8 cellular contexts compared by ENCODE assay signal in the genomic region with DNA sequence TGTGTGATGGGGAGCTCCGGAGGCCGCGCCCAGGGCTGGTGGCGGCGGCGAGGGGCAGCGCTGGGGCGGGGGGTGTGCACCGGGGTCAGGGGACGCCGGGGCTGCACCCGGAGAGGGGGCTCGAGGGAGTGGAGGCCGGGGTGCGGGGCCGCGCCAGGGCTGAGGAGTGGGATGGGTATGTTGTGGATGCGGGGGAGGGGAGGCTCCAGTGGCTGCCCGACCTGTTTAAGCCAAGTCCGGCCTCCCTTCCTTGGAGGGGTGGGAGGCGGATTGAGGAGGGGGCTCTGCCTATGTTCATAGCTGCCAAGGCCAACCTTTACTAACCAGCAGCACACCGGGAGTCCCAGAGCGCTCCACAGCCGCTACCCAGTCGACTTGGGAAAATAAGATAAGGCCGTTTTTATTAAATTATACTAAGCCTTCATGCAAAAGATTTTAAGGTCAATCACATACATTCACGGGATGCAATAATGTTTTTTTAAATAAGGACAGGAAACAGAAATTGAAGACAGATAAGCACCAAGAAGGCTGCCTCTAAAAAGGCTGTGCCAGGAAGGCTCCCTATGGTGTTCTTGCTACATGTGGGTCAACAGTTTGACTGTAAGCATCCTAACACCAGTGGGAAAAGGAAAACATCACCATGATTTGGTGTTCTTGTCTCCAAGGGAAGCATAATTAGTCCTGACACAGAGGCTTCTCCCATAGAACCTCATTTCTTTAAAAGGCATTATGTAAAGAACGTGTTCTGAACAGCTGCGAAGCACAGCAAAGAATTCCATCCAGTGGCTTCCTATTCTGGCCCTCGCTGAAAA. TPM values are rescaled to one million over a fixed set of nuclear protein-coding genes. Genes with fewer than 3 reads are reported as not detected.
DNase-seq lines count a peak whose midpoint lies in the region; ATAC-seq and TF ChIP-seq lines count a peak whose summit lies in the region.

No MANE protein-coding gene starts in this region.

- intact Hi-C loops in activated CD4-positive, alpha-beta T cell treated with anti-CD3 and anti-CD28 coated beads for 36 hours (cut with DNase I, micrococcal nuclease): loop anchor here in 1 of 2 experiments (1.0 to 5.0 kb wide), 7 partner anchors 22 to 647 kb away; a partner anchor contains a TSS

- H3K4me3 ChIP-seq in SJCRH30: peak overlapping the region; percentile 77
- peak overlapping the region; percentile 71 for H3K4me3 ChIP-seq in epithelial cell of proximal tubule (ENCODE audit: low read depth, low read length)
- peak overlapping the region; percentile 77 for H3K4me3 ChIP-seq in osteoblast (ENCODE audit: insufficient read depth, low read length)

- peak overlapping the region; percentile 72 for H3K27ac Mint-ChIP-seq in activated CD4-positive, alpha-beta T cell treated with anti-CD3 and anti-CD28 coated beads for 36 hours

- H3K4me3 Mint-ChIP-seq in activated CD4-positive, alpha-beta T cell treated with anti-CD3 and anti-CD28 coated beads for 36 hours: peak overlapping the region; percentile 73

- H3K27me3 Mint-ChIP-seq in activated CD4-positive, alpha-beta T cell treated with anti-CD3 and anti-CD28 coated beads for 36 hours: no peaks in the 10 kb centered on the region

- H4K20me1 ChIP-seq in osteoblast (ENCODE audit: insufficient read depth, low read length): no peaks in the 10 kb centered on the region

- H3K36me3 Mint-ChIP-seq in activated CD4-positive, alpha-beta T cell treated with anti-CD3 and anti-CD28 coated beads for 36 hours (ENCODE audit: low read depth): no peaks in the 10 kb centered on the region

- peak overlapping the region; percentile 80 for H2AFZ ChIP-seq in osteoblast (ENCODE audit: low read length)

- no peak for DNase-seq in activated CD4-positive, alpha-beta T cell treated with anti-CD3 and anti-CD28 coated beads for 36 hours
- no peak for DNase-seq in activated CD4-positive, alpha-beta T cell treated with anti-CD3 and anti-CD28 coated beads for 48 hours
- peak in 1 of 2 experiments; percentile 64 for DNase-seq in SJCRH30
- DNase-seq in epithelial cell of proximal tubule (ENCODE audit: low read depth): no peak
- DNase-seq in osteoblast (ENCODE audit: insufficient read length, low spot score, missing footprints): no peak
- DNase-seq in kidney glomerular epithelial cell (lab: John Stamatoyannopoulos, UW): no peak
- no peak for DNase-seq in MV-4-11 (lab: John Stamatoyannopoulos, UW)

- CTCF ChIA-PET in activated CD4-positive, alpha-beta T cell treated with anti-CD3 and anti-CD28 coated beads for 36 hours (lab: Charles Lee): interaction anchor here (0.9 to 2.2 kb wide), 6 partner anchors 12 to 161 kb away, joined by 3 to 10 read pairs (median 4); no protein-coding TSS in a partner anchor

- H3K4me1 ChIP-seq in SJCRH30 (peaks cover 8% of the 10 kb centered on the region; the same call in 1 of the 2 replicates), osteoblast (ENCODE audit: insufficient read depth, low read length) (no peaks in the 10 kb centered on the region)

- H3K9me3 ChIP-seq in SJCRH30 (replicated peaks) (no peaks in the 10 kb centered on the region), osteoblast (ENCODE audit: low read depth, low read length) (no peaks in the 10 kb centered on the region)

- H3K27ac ChIP-seq in SJCRH30 (peak overlapping the region; percentile 32; the same call in 1 of the 2 replicates), osteoblast (ENCODE audit: low read depth, low read length) (no peak overlapping the region)

- H3K27me3 ChIP-seq in SJCRH30 (no peaks in the 10 kb centered on the region), osteoblast (ENCODE audit: insufficient read depth, low read length) (no peaks in the 10 kb centered on the region)

- peaks cover 14% of the 10 kb centered on the region for H3K79me2 ChIP-seq in osteoblast (ENCODE audit: insufficient read depth, low read length)

- peak overlapping the region; percentile 81 for H3K4me2 ChIP-seq in osteoblast (ENCODE audit: insufficient read depth, low read length)

- H3K9me3 Mint-ChIP-seq in activated CD4-positive, alpha-beta T cell treated with anti-CD3 and anti-CD28 coated beads for 36 hours (ENCODE audit: low read depth): no peaks in the 10 kb centered on the region

- POLR2A ChIA-PET in activated CD4-positive, alpha-beta T cell treated with anti-CD3 and anti-CD28 coated beads for 36 hours (lab: Charles Lee): interaction anchor here (0.7 to 1.5 kb wide), 3 partner anchors 22 to 647 kb away, joined by 3 to 4 read pairs (median 3); a partner anchor contains a TSS

- no peaks in the 10 kb centered on the region; the same call in 1 of the 2 replicates for H3K36me3 ChIP-seq in SJCRH30
- H3K36me3 ChIP-seq in osteoblast (ENCODE audit: insufficient read depth, low read length): no peaks in the 10 kb centered on the region

- TF ChIP-seq CTCF in epithelial cell of proximal tubule (conservative IDR thresholded peaks at IDR 0.05; ENCODE audit: low read depth, low read length) (no peak), osteoblast (IDR thresholded peaks at IDR 0.05; ENCODE audit: extremely low read depth, low read depth, low read length) (no peak)

- H3K4me1 Mint-ChIP-seq in activated CD4-positive, alpha-beta T cell treated with anti-CD3 and anti-CD28 coated beads for 36 hours: peaks cover 9% of the 10 kb centered on the region

- ATAC-seq in activated CD4-positive, alpha-beta T cell treated with anti-CD3 and anti-CD28 coated beads for 36 hours: no peak
- ATAC-seq in HG02943 (IDR thresholded peaks at IDR 0.05; ENCODE audit: low read depth, unreplicated experiment): peak; percentile 36

RNA-seq across cellular contexts. Expression of a gene that starts 0.6 kb away (rescaled TPM):
- total RNA-seq in activated CD4-positive, alpha-beta T cell treated with anti-CD3 and anti-CD28 coated beads for 36 hours: 10 to 100 TPM; 14.3 to 15.0 TPM
- total RNA-seq in SJCRH30 (2014; rRNA removed; shearing (Covaris generic)): 15.0 and 15.3 TPM in 2 replicates
- total RNA-seq in epithelial cell of proximal tubule (18.7 and 21.0 TPM in 2 replicates), osteoblast (51.9 and 59.7 TPM in 2 replicates)

RNA-seq across cellular contexts. Expression of a gene that starts 39.5 kb away (rescaled TPM):
- total RNA-seq in activated CD4-positive, alpha-beta T cell treated with anti-CD3 and anti-CD28 coated beads for 36 hours: under 1 TPM in 1 of 2 experiments, not detected in 1; 0.16 TPM
- total RNA-seq in SJCRH30 (2014; rRNA removed; shearing (Covaris generic)): not detected in 2 replicates
- 4.7 and 5.1 TPM in 2 replicates for total RNA-seq in epithelial cell of proximal tubule
- total RNA-seq in osteoblast: not detected in 2 replicates
